12 cellular contexts compared by ENCODE assay signal in the genomic region with DNA sequence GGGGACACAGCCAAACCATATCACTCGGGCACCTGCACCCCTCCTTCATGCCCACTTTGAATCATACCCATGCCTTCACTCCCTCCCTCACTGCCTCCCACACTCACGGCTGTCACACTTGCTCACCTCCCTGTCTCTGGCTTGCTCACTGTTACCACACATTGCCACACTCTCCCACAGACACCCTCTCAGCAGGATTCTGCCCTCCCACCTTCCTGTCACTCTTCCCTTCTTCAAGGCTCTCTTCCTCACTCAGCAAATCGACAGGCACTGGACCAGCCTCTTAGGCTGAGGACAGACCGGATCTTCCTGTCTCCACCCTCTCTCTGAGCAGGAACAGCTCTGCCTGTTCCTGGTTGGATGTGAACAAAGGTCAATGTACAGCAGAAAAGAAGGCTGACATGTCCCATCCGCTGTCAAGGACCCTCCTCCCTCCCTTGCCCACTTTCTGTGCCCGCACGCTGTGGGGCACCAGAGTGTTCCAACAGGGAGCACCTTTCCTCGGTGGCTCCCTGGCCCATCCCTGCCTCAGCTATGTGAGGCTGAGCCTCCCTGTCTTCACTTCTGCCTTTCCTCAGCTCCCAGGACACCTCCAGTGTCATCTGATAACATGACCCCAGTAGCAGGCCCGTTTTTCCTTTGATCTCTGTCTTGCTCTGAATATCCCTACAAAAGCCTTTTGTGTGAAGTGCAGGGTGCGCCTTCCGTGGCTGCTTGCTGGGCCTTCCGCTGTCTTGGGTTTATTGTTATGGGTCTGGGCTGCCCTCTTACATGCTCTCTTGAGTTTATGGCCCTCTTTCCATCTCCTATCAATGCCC. TPM values are rescaled to one million over a fixed set of nuclear protein-coding genes. Genes with fewer than 3 reads are reported as not detected.
A peak's percentile ranks its signal among the peaks of the same experiment; 100 is the strongest.
DNase-seq lines count a peak whose midpoint lies in the region; ATAC-seq and TF ChIP-seq lines count a peak whose summit lies in the region.
"Had no signal": no experiment of that assay in that cellular context is flagged by ENCODE, and none has a peak within 500 bp of the region (broad histone marks: within the 10 kb centered on the region; RNA-seq: fewer than 3 reads in every experiment).

No MANE protein-coding gene starts in this region.

- H3K4me1 Mint-ChIP-seq in activated naive CD4-positive, alpha-beta T cell treated with anti-CD3 and anti-CD28 coated beads, Interleukin-2, amount 10 ng/mL, durations not matched to agents 7 days and 5 days, result peaks cover 10% of the 10 kb centered on the region
- peaks cover 6% of the 10 kb centered on the region for H3K4me1 Mint-ChIP-seq in stimulated activated effector memory CD8-positive, alpha-beta T cell treated with anti-CD3 and anti-CD28 coated beads, Interleukin-12 subunit alpha, Interleukin-12 subunit beta, amount 100 ng/mL, for 72 hours

- CTCF ChIA-PET in activated naive CD4-positive, alpha-beta T cell treated with anti-CD3 and anti-CD28 coated beads, Interleukin-2, amount 10 ng/mL, durations not matched to agents 7 days and 5 days (lab: Charles Lee), result no interaction called here

- peak; percentile 44 to 51 for ATAC-seq in activated naive CD4-positive, alpha-beta T cell treated with anti-CD3 and anti-CD28 coated beads, Interleukin-2, amount 50 U/mL, for 72 hours
- peak; percentile 93 for ATAC-seq in stimulated activated effector memory CD8-positive, alpha-beta T cell treated with anti-CD3 and anti-CD28 coated beads, Interleukin-12 subunit alpha, Interleukin-12 subunit beta, amount 100 ng/mL, for 72 hours
- no peak for ATAC-seq in HG02763 (IDR thresholded peaks at IDR 0.05; ENCODE audit: unreplicated experiment)
- ATAC-seq: sciatic nerve had no signal

- H3K27me3 Mint-ChIP-seq in activated naive CD4-positive, alpha-beta T cell treated with anti-CD3 and anti-CD28 coated beads, Interleukin-2, amount 10 ng/mL, durations not matched to agents 7 days and 5 days, result no peaks in the 10 kb centered on the region

- TF ChIP-seq POLR2A in erythroblast (IDR thresholded peaks at IDR 0.05; ENCODE audit: low read length), result no peak

- peaks cover 5 to 7% of the 10 kb centered on the region in 2 donors for H3K36me3 Mint-ChIP-seq in activated naive CD4-positive, alpha-beta T cell treated with anti-CD3 and anti-CD28 coated beads, Interleukin-2, amount 50 U/mL, for 72 hours
- H3K36me3 Mint-ChIP-seq in activated naive CD4-positive, alpha-beta T cell treated with anti-CD3 and anti-CD28 coated beads, Interleukin-2, amount 10 ng/mL, durations not matched to agents 7 days and 5 days, result peaks cover 5% of the 10 kb centered on the region
- no peaks in the 10 kb centered on the region for H3K36me3 Mint-ChIP-seq in stimulated activated effector memory CD8-positive, alpha-beta T cell treated with anti-CD3 and anti-CD28 coated beads, Interleukin-12 subunit alpha, Interleukin-12 subunit beta, amount 100 ng/mL, for 72 hours

- no peak overlapping the region for H3K27ac Mint-ChIP-seq in activated naive CD4-positive, alpha-beta T cell treated with anti-CD3 and anti-CD28 coated beads, Interleukin-2, amount 50 U/mL, for 72 hours
- no peak overlapping the region for H3K27ac Mint-ChIP-seq in activated naive CD4-positive, alpha-beta T cell treated with anti-CD3 and anti-CD28 coated beads, Interleukin-2, amount 10 ng/mL, durations not matched to agents 7 days and 5 days
- no peak overlapping the region for H3K27ac Mint-ChIP-seq in stimulated activated effector memory CD8-positive, alpha-beta T cell treated with anti-CD3 and anti-CD28 coated beads, Interleukin-12 subunit alpha, Interleukin-12 subunit beta, amount 100 ng/mL, for 72 hours

- no peak overlapping the region for H3K4me3 Mint-ChIP-seq in activated naive CD4-positive, alpha-beta T cell treated with anti-CD3 and anti-CD28 coated beads, Interleukin-2, amount 10 ng/mL, durations not matched to agents 7 days and 5 days
- H3K4me3 Mint-ChIP-seq in stimulated activated effector memory CD8-positive, alpha-beta T cell treated with anti-CD3 and anti-CD28 coated beads, Interleukin-12 subunit alpha, Interleukin-12 subunit beta, amount 100 ng/mL, for 72 hours, result no peak overlapping the region

- H3K9me3 Mint-ChIP-seq in activated naive CD4-positive, alpha-beta T cell treated with anti-CD3 and anti-CD28 coated beads, Interleukin-2, amount 50 U/mL, for 72 hours, result peaks cover 0 to 7% of the 10 kb centered on the region in 2 donors
- H3K9me3 Mint-ChIP-seq in activated naive CD4-positive, alpha-beta T cell treated with anti-CD3 and anti-CD28 coated beads, Interleukin-2, amount 10 ng/mL, durations not matched to agents 7 days and 5 days, result peaks cover 6% of the 10 kb centered on the region
- peaks cover 4% of the 10 kb centered on the region for H3K9me3 Mint-ChIP-seq in stimulated activated effector memory CD8-positive, alpha-beta T cell treated with anti-CD3 and anti-CD28 coated beads, Interleukin-12 subunit alpha, Interleukin-12 subunit beta, amount 100 ng/mL, for 72 hours

- intact Hi-C loops in head of caudate nucleus (cut with DNase I), result no loop called here

- no peak for DNase-seq in activated naive CD4-positive, alpha-beta T cell treated with anti-CD3 and anti-CD28 coated beads, Interleukin-2, amount 50 U/mL, for 72 hours (ENCODE audit: low spot score in 2 of 2)
- no peak for DNase-seq in activated naive CD4-positive, alpha-beta T cell treated with anti-CD3 and anti-CD28 coated beads, Interleukin-2, amount 10 ng/mL, durations not matched to agents 7 days and 5 days
- DNase-seq in NCI-H526 treated with DMSO at 0.1 percent for 48 hours (lab: John Stamatoyannopoulos, UW) (peak; percentile 19), head of caudate nucleus (peak in 30 of 42 donors; percentile 14 to 81 (median 42)), NCI-H510A treated with DMSO at 0.1 percent for 48 hours (lab: John Stamatoyannopoulos, UW) (no peak), erythroblast (lab: John Stamatoyannopoulos, UW) (no peak)
- DNase-seq in stimulated activated effector memory CD8-positive, alpha-beta T cell treated with anti-CD3 and anti-CD28 coated beads, Interleukin-12 subunit alpha, Interleukin-12 subunit beta, amount 100 ng/mL, for 72 hours (ENCODE audit: low spot score in 2 of 2), result peak in 1 of 2 donors; percentile 51
- DNase-seq: GOT3 had no signal

RNA-seq across cellular contexts. Expression of a gene that starts 47.0 kb away (rescaled TPM):
- not detected for total RNA-seq in activated naive CD4-positive, alpha-beta T cell treated with anti-CD3 and anti-CD28 coated beads, Interleukin-2, amount 50 U/mL, for 72 hours
- total RNA-seq: NCI-H460, sciatic nerve, SJSA1 had no signal

Comparison
In these comparisons a context has a peak if more than half of its experiments do, and no peak if none do; other contexts are left out.
1. DNase-seq: peak in NCI-H526 treated with DMSO at 0.1 percent for 48 hours (single experiment) and head of caudate nucleus (30 of 42); none in activated naive CD4-positive, alpha-beta T cell treated with anti-CD3 and anti-CD28 coated beads, Interleukin-2, amount 50 U/mL, for 72 hours (0 of 2), activated naive CD4-positive, alpha-beta T cell treated with anti-CD3 and anti-CD28 coated beads, Interleukin-2, amount 10 ng/mL, durations not matched to agents 7 days and 5 days (single experiment), NCI-H510A treated with DMSO at 0.1 percent for 48 hours (single experiment) and erythroblast (0 of 2).